ENCODE assay signal across 8 cellular contexts in the genomic region with DNA sequence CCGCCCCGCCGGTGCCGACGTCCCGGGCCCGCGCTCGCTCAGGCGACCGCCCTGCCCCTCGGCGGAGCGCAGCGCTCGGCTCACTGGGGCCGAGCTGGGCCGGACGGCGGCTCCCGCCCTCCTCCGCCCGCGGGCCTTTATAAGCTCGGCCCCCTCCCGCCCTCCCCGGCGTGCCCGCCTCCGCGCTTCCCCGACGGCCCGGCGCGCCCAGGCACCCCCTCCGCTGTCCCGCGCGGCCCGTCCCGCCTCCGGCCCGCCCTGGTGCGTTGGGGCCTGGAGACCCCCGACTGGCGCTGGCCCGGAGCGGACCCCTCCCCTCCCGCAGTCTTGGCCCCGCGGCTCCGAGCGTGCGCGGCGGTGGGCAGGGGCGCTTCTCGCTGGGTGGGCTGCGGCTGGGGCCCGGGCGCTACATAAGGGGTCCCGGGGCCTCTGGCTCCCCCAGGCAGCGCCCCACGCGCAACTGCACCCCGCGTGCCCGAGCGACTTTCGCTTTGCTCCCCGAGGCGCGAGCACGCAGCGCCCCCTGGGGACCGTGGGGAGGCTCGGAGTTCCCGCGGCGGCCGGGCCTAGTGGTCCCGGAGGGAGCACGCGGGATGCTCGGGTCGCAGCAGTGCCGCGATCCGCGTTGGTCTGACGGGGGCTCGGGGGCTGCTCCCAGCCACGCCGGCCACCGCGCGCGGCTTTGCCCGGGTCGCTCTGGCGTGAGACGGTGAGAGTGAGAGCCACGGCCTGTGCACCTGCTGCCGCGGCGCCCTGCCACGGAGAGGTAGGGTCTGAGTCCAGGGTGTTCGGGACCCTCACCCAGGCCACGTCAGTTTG. TPM values are rescaled to one million over a fixed set of nuclear protein-coding genes. Genes with fewer than 3 reads are reported as not detected.
DNase-seq lines count a peak whose midpoint lies in the region; ATAC-seq and TF ChIP-seq lines count a peak whose summit lies in the region.

A gene with protein sequence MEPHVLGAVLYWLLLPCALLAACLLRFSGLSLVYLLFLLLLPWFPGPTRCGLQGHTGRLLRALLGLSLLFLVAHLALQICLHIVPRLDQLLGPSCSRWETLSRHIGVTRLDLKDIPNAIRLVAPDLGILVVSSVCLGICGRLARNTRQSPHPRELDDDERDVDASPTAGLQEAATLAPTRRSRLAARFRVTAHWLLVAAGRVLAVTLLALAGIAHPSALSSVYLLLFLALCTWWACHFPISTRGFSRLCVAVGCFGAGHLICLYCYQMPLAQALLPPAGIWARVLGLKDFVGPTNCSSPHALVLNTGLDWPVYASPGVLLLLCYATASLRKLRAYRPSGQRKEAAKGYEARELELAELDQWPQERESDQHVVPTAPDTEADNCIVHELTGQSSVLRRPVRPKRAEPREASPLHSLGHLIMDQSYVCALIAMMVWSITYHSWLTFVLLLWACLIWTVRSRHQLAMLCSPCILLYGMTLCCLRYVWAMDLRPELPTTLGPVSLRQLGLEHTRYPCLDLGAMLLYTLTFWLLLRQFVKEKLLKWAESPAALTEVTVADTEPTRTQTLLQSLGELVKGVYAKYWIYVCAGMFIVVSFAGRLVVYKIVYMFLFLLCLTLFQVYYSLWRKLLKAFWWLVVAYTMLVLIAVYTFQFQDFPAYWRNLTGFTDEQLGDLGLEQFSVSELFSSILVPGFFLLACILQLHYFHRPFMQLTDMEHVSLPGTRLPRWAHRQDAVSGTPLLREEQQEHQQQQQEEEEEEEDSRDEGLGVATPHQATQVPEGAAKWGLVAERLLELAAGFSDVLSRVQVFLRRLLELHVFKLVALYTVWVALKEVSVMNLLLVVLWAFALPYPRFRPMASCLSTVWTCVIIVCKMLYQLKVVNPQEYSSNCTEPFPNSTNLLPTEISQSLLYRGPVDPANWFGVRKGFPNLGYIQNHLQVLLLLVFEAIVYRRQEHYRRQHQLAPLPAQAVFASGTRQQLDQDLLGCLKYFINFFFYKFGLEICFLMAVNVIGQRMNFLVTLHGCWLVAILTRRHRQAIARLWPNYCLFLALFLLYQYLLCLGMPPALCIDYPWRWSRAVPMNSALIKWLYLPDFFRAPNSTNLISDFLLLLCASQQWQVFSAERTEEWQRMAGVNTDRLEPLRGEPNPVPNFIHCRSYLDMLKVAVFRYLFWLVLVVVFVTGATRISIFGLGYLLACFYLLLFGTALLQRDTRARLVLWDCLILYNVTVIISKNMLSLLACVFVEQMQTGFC (N-terminal part only) (minus strand): TSS at position 115 of the 819 bp plus-strand sequence. CDS start 256 bp downstream, outside the sequence.

- peak; percentile 74 for TF ChIP-seq CTCF in astrocyte of the cerebellum (IDR thresholded peaks at IDR 0.05; ENCODE audit: low read depth, low read length, missing control alignments)
- TF ChIP-seq CTCF in gastrocnemius medialis (IDR thresholded peaks at IDR 0.05 in 4 of 5, conservative IDR thresholded peaks at IDR 0.05 in 1 of 5), result peak; percentile 53 to 83 (median 71)

- H3K9me3 ChIP-seq in gastrocnemius medialis, result no peaks in the 10 kb centered on the region

- H3K27me3 ChIP-seq in gastrocnemius medialis, result peaks cover 10 to 14% (median 10%) of the 10 kb centered on the region in 3 donors

- no peaks in the 10 kb centered on the region for H3K36me3 ChIP-seq in gastrocnemius medialis

- intact Hi-C loops in gastrocnemius medialis (cut with DNase I; ENCODE audit: low total_unique reads), result loop anchor here (1.0 kb wide), 1 partner anchor 41 kb away; no protein-coding TSS in a partner anchor

- ATAC-seq in HG03097 (IDR thresholded peaks at IDR 0.05; ENCODE audit: low FRiP score, unreplicated experiment) (peak; percentile 29), gastrocnemius medialis (peak; percentile 48 to 51), GM21390 (IDR thresholded peaks at IDR 0.05; ENCODE audit: unreplicated experiment) (no peak)

- in situ Hi-C loops in astrocyte of the cerebellum (cut with HindIII; ENCODE audit: low sequenced_read_pairs) (loop anchor here (10.0 kb wide), 1 partner anchor 111 kb away; no protein-coding TSS in a partner anchor), gastrocnemius medialis (cut with MboI; ENCODE audit: low sequenced_read_pairs in 4 of 4) (no loop called here)

- TF ChIP-seq POLR2A in gastrocnemius medialis (IDR thresholded peaks at IDR 0.05), result peak; percentile 41 to 45

- DNase-seq in Daoy (ENCODE audit: low read depth), result peak; percentile 69
- peak; percentile 86 for DNase-seq in T-helper 9 cell
- DNase-seq in astrocyte of the cerebellum (ENCODE audit: low read depth), result no peak
- no peak for DNase-seq in gastrocnemius medialis
- DNase-seq in NCI-H510A treated with DMSO at 0.1 percent for 48 hours (lab: John Stamatoyannopoulos, UW), result no peak

- H3K4me3 ChIP-seq in astrocyte of the cerebellum (ENCODE audit: low read depth, low read length) (peak within 1 kb of the TSS; percentile 58), iPS-11a (ENCODE audit: low read depth, low read length) (peak within 1 kb of the TSS; percentile 36), gastrocnemius medialis (peak within 1 kb of the TSS; percentile 50 to 73 (median 65))

- H3K27ac ChIP-seq in gastrocnemius medialis, result peak within 1 kb of the TSS; percentile 66 to 74 (median 72)

- H3K4me1 ChIP-seq in gastrocnemius medialis, result peaks cover under 1 to 7% of the 10 kb centered on the region in 2 donors

RNA-seq across cellular contexts. Expression of the gene that starts here (rescaled TPM):
- 62.9 and 70.8 TPM in 2 replicates for total RNA-seq in Daoy (2014; rRNA removed; shearing (Covaris generic))
- 10 to 100 TPM in 3 of 4 donors, 1 to 10 TPM in 1; 9.0 to 37.0 (median 16.5) TPM for total RNA-seq in gastrocnemius medialis

Comparison
In these comparisons a context has a peak if more than half of its experiments do, and no peak if none do; other contexts are left out.
1. DNase-seq: peak in Daoy (single experiment) and T-helper 9 cell (single experiment); none in astrocyte of the cerebellum (single experiment), gastrocnemius medialis (0 of 2) and NCI-H510A treated with DMSO at 0.1 percent for 48 hours (single experiment).
2. Peak in every context shown above with its lines, with median percentiles within 50 percentile points of each other: H3K4me3 ChIP-seq.